8 cellular contexts compared by ENCODE assay signal in genomic region chr11:33700425-33701271, GRCh38. TPM values are rescaled to one million over a fixed set of nuclear protein-coding genes. Genes with fewer than 3 reads are reported as not detected.
A peak's percentile ranks its signal among the peaks of the same experiment; 100 is the strongest.
DNase-seq lines count a peak whose midpoint lies in the region; ATAC-seq and TF ChIP-seq lines count a peak whose summit lies in the region.

A gene with protein sequence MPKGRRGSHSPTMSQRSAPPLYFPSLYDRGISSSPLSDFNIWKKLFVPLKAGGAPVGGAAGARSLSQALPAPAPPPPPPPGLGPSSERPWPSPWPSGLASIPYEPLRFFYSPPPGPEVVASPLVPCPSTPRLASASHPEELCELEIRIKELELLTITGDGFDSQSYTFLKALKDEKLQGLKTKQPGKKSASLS (minus strand): TSS chr11:33700826. CDS start chr11:33700740, 86 bp downstream.

- TF ChIP-seq CTCF in WERI-Rb-1 (IDR thresholded peaks at IDR 0.05; ENCODE audit: low read depth, low read length) (no peak), breast epithelium (IDR thresholded peaks at IDR 0.05) (no peak)

- TF ChIP-seq POLR2A in breast epithelium (IDR thresholded peaks at IDR 0.05): no peak

- H3K4me3 ChIP-seq in WERI-Rb-1 (ENCODE audit: low read depth, low read length): peak within 1 kb of the TSS; percentile 69
- H3K4me3 ChIP-seq in breast epithelium: peak within 1 kb of the TSS; percentile 46 to 71 (median 60)
- peak within 1 kb of the TSS; percentile 69 for H3K4me3 ChIP-seq in iPS-20b (ENCODE audit: low read length)
- peak within 1 kb of the TSS; percentile 70 to 76 (median 75) for H3K4me3 ChIP-seq in skeletal muscle tissue (ENCODE audit: low read length in 3 of 3)

- no peaks in the 10 kb centered on the region for H3K9me3 ChIP-seq in WERI-Rb-1 (ENCODE audit: severe bottlenecking)
- no peaks in the 10 kb centered on the region for H3K9me3 ChIP-seq in breast epithelium
- no peaks in the 10 kb centered on the region for H3K9me3 ChIP-seq in iPS-20b (ENCODE audit: insufficient read depth, low read depth, low read length)
- no peaks in the 10 kb centered on the region for H3K9me3 ChIP-seq in skeletal muscle tissue (ENCODE audit: control insufficient read depth in 3 of 3, low read length in 3 of 3)

- peak within 1 kb of the TSS; percentile 42 for H3K27ac ChIP-seq in WERI-Rb-1
- H3K27ac ChIP-seq in breast epithelium: peak within 1 kb of the TSS; percentile 88 to 89
- H3K27ac ChIP-seq in iPS-20b (ENCODE audit: low read length): no peak within 1 kb of the TSS
- H3K27ac ChIP-seq in skeletal muscle tissue (ENCODE audit: low read depth, low read length): peak within 1 kb of the TSS; percentile 88

- in situ Hi-C loops in ACHN (cut with HindIII; ENCODE audit: low pct_ligation_motif_present, low pct_unique_long_range_greater_than_20kb, low sequenced_read_pairs): no loop called here

- DNase-seq in ACHN (peak; percentile 90), NCI-H2171 treated with DMSO at 0.1 percent for 48 hours (lab: John Stamatoyannopoulos, UW) (peak; percentile 99), WERI-Rb-1 (peak; percentile 94), breast epithelium (ENCODE audit: low spot score in 2 of 2) (peak; percentile 93 to 95)

- intact Hi-C loops in breast epithelium (cut with DNase I; ENCODE audit: low total_unique reads): no loop called here

- peak; percentile 67 for ATAC-seq in GM18870 (IDR thresholded peaks at IDR 0.05; ENCODE audit: unreplicated experiment)
- ATAC-seq in HG03108 (IDR thresholded peaks at IDR 0.05; ENCODE audit: unreplicated experiment): peak; percentile 86

- H3K36me3 ChIP-seq in WERI-Rb-1: no peaks in the 10 kb centered on the region
- H3K36me3 ChIP-seq in breast epithelium: no peaks in the 10 kb centered on the region
- H3K36me3 ChIP-seq in iPS-20b (ENCODE audit: insufficient read depth, low read depth, low read length): no peaks in the 10 kb centered on the region
- peaks cover 0 to 6% (median 0%) of the 10 kb centered on the region in 3 donors for H3K36me3 ChIP-seq in skeletal muscle tissue (ENCODE audit: control insufficient read depth in 3 of 3, insufficient read depth in 3 of 3, low read length in 3 of 3)

- H3K4me1 ChIP-seq in breast epithelium (peaks cover 8 to 24% of the 10 kb centered on the region in 2 donors), iPS-20b (ENCODE audit: insufficient read depth, low read length) (peaks cover 2% of the 10 kb centered on the region; the same call in 1 of the 2 replicates), skeletal muscle tissue (ENCODE audit: control insufficient read depth in 3 of 3, insufficient read depth in 3 of 3, low read length in 3 of 3) (peaks cover 57 to 75% (median 68%) of the 10 kb centered on the region in 3 donors)

- H3K27me3 ChIP-seq in WERI-Rb-1 (ENCODE audit: insufficient read depth, low read depth, severe bottlenecking): no peaks in the 10 kb centered on the region
- H3K27me3 ChIP-seq in breast epithelium: no peaks in the 10 kb centered on the region
- peaks cover 11% of the 10 kb centered on the region for H3K27me3 ChIP-seq in iPS-20b (ENCODE audit: insufficient read depth, low read length)
- no peaks in the 10 kb centered on the region for H3K27me3 ChIP-seq in skeletal muscle tissue (ENCODE audit: control insufficient read depth in 3 of 3, insufficient read depth in 3 of 3, low read length in 3 of 3)

- H3K9ac ChIP-seq in iPS-20b (ENCODE audit: low read depth, low read length) (peak within 1 kb of the TSS; percentile 62; the same call in 1 of the 2 replicates), skeletal muscle tissue (ENCODE audit: low read depth in 1 of 3, low read length in 3 of 3) (peak within 1 kb of the TSS; percentile 64 to 71 (median 66))

RNA-seq across cellular contexts. Expression of the gene that starts here (rescaled TPM):
- total RNA-seq in breast epithelium (not detected), skeletal muscle tissue (not detected)

Comparison
In these comparisons a context has a peak if more than half of its experiments do, and no peak if none do; other contexts are left out.
1. Peak in DNase-seq, H3K4me3 ChIP-seq and H3K27ac ChIP-seq in breast epithelium; RNA of the gene not detected or under 1 TPM.